8 cellular contexts compared by ENCODE assay signal in genomic region chr6:139364302-139364981, GRCh38. TPM values are rescaled to one million over a fixed set of nuclear protein-coding genes. Genes with fewer than 3 reads are reported as not detected.
DNase-seq lines count a peak whose midpoint lies in the region; ATAC-seq, FAIRE-seq and TF ChIP-seq lines count a peak whose summit lies in the region.

No MANE protein-coding gene starts in this region.

- TF ChIP-seq CTCF in GM06990 (IDR thresholded peaks at IDR 0.05; ENCODE audit: insufficient read depth, low read length, poor library complexity, severe bottlenecking) (peak; percentile 29), lower leg skin (IDR thresholded peaks at IDR 0.05) (no peak)

- H3K36me3 ChIP-seq in ACC112 (ENCODE audit: insufficient read depth, low read length) = no peaks in the 10 kb centered on the region
- H3K36me3 ChIP-seq in GM06990 (ENCODE audit: control insufficient read depth, insufficient read depth, low read length) = no peaks in the 10 kb centered on the region

- no peak overlapping the region for H3K27ac ChIP-seq in ACC112 (ENCODE audit: low read depth, low read length)

- intact Hi-C loops in lower leg skin (cut with DNase I; ENCODE audit: low total_unique reads) = loop anchor here (5.0 kb wide), 1 partner anchor 782 kb away; no protein-coding TSS in a partner anchor

- peak overlapping the region in 1 of 8 donors; percentile 41 for H3K4me3 Mint-ChIP-seq in naive B cell

- H3K4me3 ChIP-seq in ACC112 (ENCODE audit: low read depth, low read length) (no peak overlapping the region), GM06990 (replicated peaks; ENCODE audit: low read depth, low read length) (no peak overlapping the region), lower leg skin (ENCODE audit: low read depth, poor library complexity, severe bottlenecking) (no peak overlapping the region)

- peaks cover 11 to 25% (median 24%) of the 10 kb centered on the region in 3 donors for H3K4me1 Mint-ChIP-seq in naive B cell

- H2AFZ ChIP-seq in ACC112 (ENCODE audit: low read length, unreplicated experiment) = peak overlapping the region; percentile 27

- no peak for TF ChIP-seq POLR2A in lower leg skin (IDR thresholded peaks at IDR 0.05)

- no peaks in the 10 kb centered on the region for H3K36me3 Mint-ChIP-seq in naive B cell

- no peaks in the 10 kb centered on the region for H3K27me3 ChIP-seq in ACC112 (ENCODE audit: insufficient read depth, low read length)
- H3K27me3 ChIP-seq in GM06990 (replicated peaks; ENCODE audit: control insufficient read depth, insufficient read depth, low read length) = no peaks in the 10 kb centered on the region; the same call in 1 of the 2 replicates

- peak; percentile 82 for FAIRE-seq in RCC 7860 (lab: Jason Lieb, UNC)
- FAIRE-seq in endometrium (lab: Jason Lieb, UNC) = peak; percentile 86

- no peaks in the 10 kb centered on the region for H3K9me3 Mint-ChIP-seq in naive B cell

- peak overlapping the region in 2 of 6 donors; percentile 21 to 58 for H3K27ac Mint-ChIP-seq in naive B cell

- DNase-seq in GM06990 (ENCODE audit: extremely low read depth, insufficient read length) = peak; percentile 6
- DNase-seq in KG1 (lab: John Stamatoyannopoulos, UW) = peak; percentile 38
- DNase-seq in RCC 7860 (ENCODE audit: low spot score) = peak; percentile 46
- DNase-seq in naive B cell = peak; percentile 51
- no peak for DNase-seq in lower leg skin (ENCODE audit: low spot score in 2 of 2)

- no peaks in the 10 kb centered on the region for H3K79me2 ChIP-seq in ACC112 (ENCODE audit: control insufficient read depth, insufficient read depth, low read length, unreplicated experiment)

- WGBS in lower leg skin, 2 donors = 42 to 46% methylated on average over 4 of the region's 4 CpGs

- H3K4me1 ChIP-seq in ACC112 (ENCODE audit: control insufficient read depth, insufficient read depth, low read length, unreplicated experiment) = peaks cover 2% of the 10 kb centered on the region

- ATAC-seq in naive B cell (ENCODE audit: low read depth in 2 of 2) = peak; percentile 42 to 52
- ATAC-seq in HG03025 (IDR thresholded peaks at IDR 0.05; ENCODE audit: low FRiP score, unreplicated experiment) = no peak

- H3K27me3 Mint-ChIP-seq in naive B cell = no peaks in the 10 kb centered on the region

RNA-seq across cellular contexts. Expression of gene CITED2, which starts 10.0 kb away (rescaled TPM):
- 10 to 100 TPM in 5 of 6 donors, 1 to 10 TPM in 1; 6.0 to 19.3 (median 16.5) TPM for polyA plus RNA-seq in naive B cell (ENCODE audit: low read depth in 6 of 6)
- 100 to 1,000 TPM; 155 to 313 (median 257) TPM for total RNA-seq in lower leg skin

Comparison
In these comparisons a context has a peak if more than half of its experiments do, and no peak if none do; other contexts are left out.
1. DNase-seq: peak in GM06990 (single experiment), KG1 (single experiment), RCC 7860 (single experiment) and naive B cell (single experiment); none in lower leg skin (0 of 2).